1 cellular context compared by ENCODE assay signal in genomic region chr1:207033302-207033701, GRCh38.
TF ChIP-seq lines count a peak whose summit lies in the region.

No MANE protein-coding gene starts in this region.

TF ChIP-seq in H1, 55 proteins besides CTCF, POLR2A, EP300 and RAD21:
- TF ChIP-seq EGR1 (IDR thresholded peaks at IDR 0.05; ENCODE audit: borderline replicate concordance, low read depth, low read length) (no peak), RBBP5 (IDR thresholded peaks at IDR 0.05; ENCODE audit: borderline replicate concordance, low read depth, low read length) (no peak), TCF12 (IDR thresholded peaks at IDR 0.05; ENCODE audit: low read depth, low read length) (no peak), BRCA1 (IDR thresholded peaks at IDR 0.05; ENCODE audit: low read depth, low read length) (no peak)
